11 cellular contexts compared by ENCODE assay signal in the genomic region with DNA sequence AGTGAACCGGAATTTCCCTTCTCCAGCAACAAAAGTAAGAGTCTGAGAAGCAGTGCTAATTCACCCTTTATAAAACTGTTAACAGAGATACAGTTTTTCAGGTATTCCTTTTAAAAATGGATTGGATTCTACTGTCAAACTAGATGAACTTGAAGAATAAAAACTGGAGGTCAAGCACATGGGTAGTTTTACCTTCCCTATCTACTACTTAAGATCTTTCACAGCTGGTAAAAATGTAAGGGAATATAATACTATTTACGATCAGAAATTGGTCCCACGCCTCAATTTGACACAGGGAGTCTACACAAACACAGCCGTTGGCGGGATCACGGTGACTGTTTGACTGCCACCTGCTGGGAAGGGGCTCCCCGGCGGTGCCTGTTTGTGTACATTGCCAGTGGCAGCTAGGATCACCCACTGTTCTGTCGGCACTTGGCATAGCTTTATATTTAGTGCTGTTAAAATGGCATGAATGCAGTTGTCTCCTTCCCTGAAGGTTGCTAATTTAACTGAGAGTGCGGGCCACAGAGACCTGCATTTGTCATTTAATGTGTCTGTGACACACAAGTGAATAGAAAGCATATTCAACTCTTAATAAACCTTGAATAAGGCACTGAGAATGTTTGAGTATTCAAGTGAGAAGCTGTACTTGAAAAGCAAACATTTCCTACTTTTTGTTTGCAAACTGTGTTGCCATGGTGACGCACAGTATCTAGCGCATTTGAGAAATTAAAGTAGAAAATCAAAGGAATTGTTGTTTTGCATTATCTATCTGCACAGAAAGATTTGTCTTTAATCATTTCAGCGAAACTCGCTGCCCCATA. TPM values are rescaled to one million over a fixed set of nuclear protein-coding genes. Genes with fewer than 3 reads are reported as not detected.
DNase-seq lines count a peak whose midpoint lies in the region; ATAC-seq and TF ChIP-seq lines count a peak whose summit lies in the region.
"Had no signal": no experiment of that assay in that cellular context is flagged by ENCODE, and none has a peak within 500 bp of the region (broad histone marks: within the 10 kb centered on the region; RNA-seq: fewer than 3 reads in every experiment).

No MANE protein-coding gene starts in this region.

- TF ChIP-seq POLR2A in upper lobe of left lung (IDR thresholded peaks at IDR 0.05), result no peak

- H3K27ac ChIP-seq in heart right ventricle (no peak overlapping the region), upper lobe of left lung (no peak overlapping the region)

- H3K27ac Mint-ChIP-seq in effector memory CD8-positive, alpha-beta T cell, result no peak overlapping the region
- H3K27ac Mint-ChIP-seq: CD4-positive, alpha-beta T cell; T-helper 1 cell treated with Interleukin-12 subunit alpha and Interleukin-12 subunit beta and Interleukin-4 antibody, amounts not matched to agents 30 μg/mL and 1 μg/mL, for 36 hours had no signal

- H3K4me3 Mint-ChIP-seq in effector memory CD8-positive, alpha-beta T cell, result no peak overlapping the region
- H3K4me3 Mint-ChIP-seq: CD4-positive, alpha-beta T cell; T-helper 1 cell treated with Interleukin-12 subunit alpha and Interleukin-12 subunit beta and Interleukin-4 antibody, amounts not matched to agents 30 μg/mL and 1 μg/mL, for 36 hours had no signal

- H3K27me3 ChIP-seq in heart right ventricle, result no peaks in the 10 kb centered on the region
- no peaks in the 10 kb centered on the region for H3K27me3 ChIP-seq in upper lobe of left lung

- no peak for TF ChIP-seq EP300 in upper lobe of left lung (IDR thresholded peaks at IDR 0.05)

- H3K9me3 Mint-ChIP-seq in effector memory CD8-positive, alpha-beta T cell, result no peaks in the 10 kb centered on the region
- H3K9me3 Mint-ChIP-seq: CD4-positive, alpha-beta T cell; T-helper 1 cell treated with Interleukin-12 subunit alpha and Interleukin-12 subunit beta and Interleukin-4 antibody, amounts not matched to agents 30 μg/mL and 1 μg/mL, for 36 hours had no signal

- intact Hi-C loops in heart right ventricle (cut with DNase I), result no loop called here
- intact Hi-C loops in left ventricle myocardium superior (cut with micrococcal nuclease), result no loop called here

- H3K4me1 ChIP-seq in heart right ventricle (no peaks in the 10 kb centered on the region), upper lobe of left lung (peaks cover 0 to 8% (median 0%) of the 10 kb centered on the region in 4 donors)

- WGBS in heart right ventricle, 2 donors, result 65 to 78% methylated on average over 14 of the region's 14 CpGs
- 59 to 65% methylated on average over 14 of the region's 14 CpGs for WGBS in upper lobe of left lung, 2 donors

- H3K27me3 Mint-ChIP-seq in effector memory CD8-positive, alpha-beta T cell, result no peaks in the 10 kb centered on the region
- H3K27me3 Mint-ChIP-seq: CD4-positive, alpha-beta T cell had no signal

- peak in 5 of 9 donors; percentile 4 to 30 (median 11) for TF ChIP-seq CTCF in heart right ventricle (IDR thresholded peaks at IDR 0.05)
- TF ChIP-seq CTCF in upper lobe of left lung (IDR thresholded peaks at IDR 0.05), result peak in 3 of 6 experiments; percentile 17 to 41 (median 38)

- no peaks in the 10 kb centered on the region for H3K4me1 Mint-ChIP-seq in effector memory CD8-positive, alpha-beta T cell (ENCODE audit: low read depth in 2 of 2)

- DNase-seq in heart right ventricle (no peak), left ventricle myocardium superior (no peak), NCI-H774 (lab: John Stamatoyannopoulos, UW) (peak; percentile 84), hypothalamus (lab: John Stamatoyannopoulos, UW) (peak in 27 of 51 donors; percentile 2 to 63 (median 19)), upper lobe of left lung (peak in 1 of 2 donors; percentile 76)
- no peak for DNase-seq in effector memory CD8-positive, alpha-beta T cell
- DNase-seq: CD4-positive, alpha-beta T cell; stimulated activated CD4-positive, alpha-beta T cell treated with anti-CD3 and anti-CD28 coated beads, Interleukin-2, amount 100 ng/mL, for 24 hours had no signal

- H3K9me3 ChIP-seq in heart right ventricle (no peaks in the 10 kb centered on the region), upper lobe of left lung (no peaks in the 10 kb centered on the region)

- no peak overlapping the region for H3K4me3 ChIP-seq in heart right ventricle
- H3K4me3 ChIP-seq in upper lobe of left lung, result no peak overlapping the region

- H3K36me3 ChIP-seq in heart right ventricle (peaks cover 0 to 98% (median 21%) of the 10 kb centered on the region in 9 donors), upper lobe of left lung (peaks cover 0 to 57% (median 4%) of the 10 kb centered on the region in 4 donors)

- H3K36me3 Mint-ChIP-seq in effector memory CD8-positive, alpha-beta T cell (ENCODE audit: insufficient read depth), result peaks cover 64% of the 10 kb centered on the region

- ATAC-seq in heart right ventricle (no peak), left ventricle myocardium superior (no peak), upper lobe of left lung (ENCODE audit: low FRiP score in 2 of 2) (peak; percentile 38 to 83), HG02981 (IDR thresholded peaks at IDR 0.05; ENCODE audit: unreplicated experiment) (no peak), HG03439 (IDR thresholded peaks at IDR 0.05; ENCODE audit: unreplicated experiment) (no peak)
- no peak for ATAC-seq in effector memory CD8-positive, alpha-beta T cell (replicated peaks)

RNA-seq across cellular contexts. Expression of gene ABCG8, which starts 59.6 kb away (rescaled TPM):
- total RNA-seq in heart right ventricle, result 1 to 10 TPM in 1 of 10 donors, not detected in 9; 1.4 TPM
- polyA plus RNA-seq in heart right ventricle, result under 1 TPM in 1 of 2 donors, not detected in 1; 0.15 TPM
- total RNA-seq in left ventricle myocardium superior, result not detected
- under 1 TPM in 2 of 6 donors, not detected in 4; 0.10 to 0.20 TPM for total RNA-seq in upper lobe of left lung
- total RNA-seq: CD4-positive, alpha-beta T cell had no signal

RNA-seq across cellular contexts. Expression of gene ABCG5, which starts 59.7 kb away (rescaled TPM):
- total RNA-seq in heart right ventricle (under 1 TPM in 1 of 10 donors, not detected in 9; 0.13 TPM), left ventricle myocardium superior (not detected), upper lobe of left lung (under 1 TPM in 1 of 6 donors, not detected in 5; 0.09 TPM)
- polyA plus RNA-seq in heart right ventricle, result not detected
- total RNA-seq: CD4-positive, alpha-beta T cell had no signal

Comparison
In these comparisons a context has a peak if more than half of its experiments do, and no peak if none do; other contexts are left out.
1. ATAC-seq: peak in upper lobe of left lung (2 of 2); none in heart right ventricle (0 of 8), left ventricle myocardium superior (single experiment), HG02981 (single experiment), HG03439 (single experiment) and effector memory CD8-positive, alpha-beta T cell (single experiment).
2. DNase-seq: peak in NCI-H774 (single experiment) and hypothalamus (27 of 51); none in heart right ventricle (0 of 2), left ventricle myocardium superior (single experiment) and effector memory CD8-positive, alpha-beta T cell (0 of 3).